ENCODE assay signal across 27 cellular contexts in genomic region chr3:12247411-12247810, GRCh38.
"Had no signal": no experiment of that assay in that cellular context is flagged by ENCODE, and none has a peak within 500 bp of the region (broad histone marks: within the 10 kb centered on the region; RNA-seq: fewer than 3 reads in every experiment).

No MANE protein-coding gene starts in this region.

- H3K27ac Mint-ChIP-seq: stimulated activated effector memory CD8-positive, alpha-beta T cell treated with anti-CD3 and anti-CD28 coated beads, Interleukin-12 subunit alpha, Interleukin-12 subunit beta, amount 100 ng/mL, for 72 hours; stimulated activated memory B cell treated with anti-CD40 and anti-IgM and Interleukin-4, amounts not matched to agents 10 μg/mL and 1 μg/mL and 100 μg/mL, for 72 hours; stimulated activated naive B cell treated with anti-CD40 and anti-IgM and Interleukin-4, amounts not matched to agents 10 μg/mL and 1 μg/mL and 100 μg/mL, for 72 hours; stimulated activated naive CD8-positive, alpha-beta T cell treated with anti-CD3 and anti-CD28 coated beads, Interleukin-15, amount 100 ng/mL, for 72 hours; stimulated activated naive CD8-positive, alpha-beta T cell treated with anti-CD3 and anti-CD28 coated beads, Interleukin-15, Interleukin-2, amounts not matched to agents 100 ng/mL and 50 ng/mL, for 24 hours; type B pancreatic cell had no signal

- H3K4me1 Mint-ChIP-seq: stimulated activated effector memory CD8-positive, alpha-beta T cell treated with anti-CD3 and anti-CD28 coated beads, Interleukin-12 subunit alpha, Interleukin-12 subunit beta, amount 100 ng/mL, for 72 hours; stimulated activated memory B cell treated with anti-CD40 and anti-IgM and Interleukin-4, amounts not matched to agents 10 μg/mL and 1 μg/mL and 100 μg/mL, for 72 hours; stimulated activated naive B cell treated with anti-CD40 and anti-IgM and Interleukin-4, amounts not matched to agents 10 μg/mL and 1 μg/mL and 100 μg/mL, for 72 hours had no signal

- H3K4me3 ChIP-seq: stomach, suprapubic skin, testis, thoracic aorta, thyroid gland, tibial artery, tibial nerve, transverse colon, upper lobe of left lung, upper lobe of right lung, uterus, vagina had no signal

- H3K4me1 ChIP-seq: stomach, suprapubic skin, testis, thyroid gland, tibial artery, tibial nerve, transverse colon, upper lobe of left lung, upper lobe of right lung, uterus, vagina had no signal

- H3K9me3 ChIP-seq: suprapubic skin, testis, thoracic aorta, thyroid gland, upper lobe of right lung, uterus, vagina had no signal

- H3K4me3 Mint-ChIP-seq: stimulated activated effector memory CD8-positive, alpha-beta T cell treated with anti-CD3 and anti-CD28 coated beads, Interleukin-12 subunit alpha, Interleukin-12 subunit beta, amount 100 ng/mL, for 72 hours; stimulated activated memory B cell treated with anti-CD40 and anti-IgM and Interleukin-4, amounts not matched to agents 10 μg/mL and 1 μg/mL and 100 μg/mL, for 72 hours; stimulated activated naive B cell treated with anti-CD40 and anti-IgM and Interleukin-4, amounts not matched to agents 10 μg/mL and 1 μg/mL and 100 μg/mL, for 72 hours; stimulated activated naive CD8-positive, alpha-beta T cell treated with anti-CD3 and anti-CD28 coated beads, Interleukin-15, amount 100 ng/mL, for 72 hours; stimulated activated naive CD8-positive, alpha-beta T cell treated with anti-CD3 and anti-CD28 coated beads, Interleukin-15, Interleukin-2, amounts not matched to agents 100 ng/mL and 50 ng/mL, for 24 hours; type B pancreatic cell had no signal

- ATAC-seq: stimulated activated effector memory CD8-positive, alpha-beta T cell treated with anti-CD3 and anti-CD28 coated beads, Interleukin-12 subunit alpha, Interleukin-12 subunit beta, amount 100 ng/mL, for 72 hours; stimulated activated memory B cell treated with anti-CD40 and anti-IgM and Interleukin-4, amounts not matched to agents 10 μg/mL and 1 μg/mL and 100 μg/mL, for 72 hours; stimulated activated naive B cell treated with anti-CD40 and anti-IgM and Interleukin-4, amounts not matched to agents 10 μg/mL and 1 μg/mL and 100 μg/mL, for 72 hours; stimulated activated naive CD8-positive, alpha-beta T cell treated with anti-CD3 and anti-CD28 coated beads, Interleukin-15, amount 100 ng/mL, for 72 hours; stimulated activated naive CD8-positive, alpha-beta T cell treated with anti-CD3 and anti-CD28 coated beads, Interleukin-15, Interleukin-2, amounts not matched to agents 100 U/mL and 50 U/mL, for 24 hours; upper lobe of right lung had no signal

- H3K36me3 ChIP-seq: stomach, suprapubic skin, thoracic aorta, thyroid gland, tibial artery, tibial nerve, transverse colon, upper lobe of left lung, upper lobe of right lung, uterus, vagina had no signal

- H3K27me3 ChIP-seq: stomach, suprapubic skin, testis, thyroid gland, tibial nerve, transverse colon, upper lobe of left lung, upper lobe of right lung, uterus, vagina had no signal

- H3K36me3 Mint-ChIP-seq: stimulated activated effector memory CD8-positive, alpha-beta T cell treated with anti-CD3 and anti-CD28 coated beads, Interleukin-12 subunit alpha, Interleukin-12 subunit beta, amount 100 ng/mL, for 72 hours; stimulated activated memory B cell treated with anti-CD40 and anti-IgM and Interleukin-4, amounts not matched to agents 10 μg/mL and 1 μg/mL and 100 μg/mL, for 72 hours; type B pancreatic cell had no signal

- H3K9me3 Mint-ChIP-seq: type B pancreatic cell had no signal

- H3K27ac ChIP-seq: stomach, suprapubic skin, testis, thoracic aorta, thyroid gland, tibial artery, tibial nerve, transverse colon, upper lobe of left lung, upper lobe of right lung, uterus, vagina had no signal

- DNase-seq: stimulated activated CD4-positive, alpha-beta T cell treated with anti-CD3 and anti-CD28 coated beads, Interleukin-2, amount 100 ng/mL, for 48 hours; stimulated activated CD4-positive, alpha-beta T cell treated with anti-CD3 and anti-CD28 coated beads, Interleukin-4, amount 100 ng/mL, for 1 hour; stimulated activated CD4-positive, alpha-beta T cell treated with anti-CD3 and anti-CD28 coated beads, Interleukin-4, amount 100 ng/mL, for 24 hours; stimulated activated CD4-positive, alpha-beta T cell treated with anti-CD3 and anti-CD28 coated beads, Interleukin-4, amount 100 ng/mL, for 4 hours; stimulated activated CD8-positive, alpha-beta memory T cell treated with anti-CD3 and anti-CD28 coated beads, Interleukin-4, amount 100 ng/mL, for 48 hours; stimulated activated naive B cell treated with anti-CD40 and anti-IgM and Interleukin-4, amounts not matched to agents 10 μg/mL and 1 μg/mL and 100 μg/mL, for 72 hours; stimulated activated naive CD4-positive, alpha-beta T cell; stimulated activated naive CD4-positive, alpha-beta T cell treated with Interleukin-2 at 50 U/mL for 16 hours; stimulated activated naive CD8-positive, alpha-beta T cell treated with anti-CD3 and anti-CD28 coated beads, Interleukin-15, amount 100 ng/mL, for 72 hours; stimulated activated naive CD8-positive, alpha-beta T cell treated with anti-CD3 and anti-CD28 coated beads, Interleukin-15, Interleukin-2, amounts not matched to agents 100 U/mL and 50 U/mL, for 24 hours; stomach; substantia nigra; testis; thyroid gland; tibial artery; transverse colon; upper lobe of left lung; upper lobe of right lung; uterus had no signal
